In genomic region chr5:141465351-141465750, GRCh38 we compare ENCODE assay signal across 19 cellular contexts. TPM values are rescaled to one million over a fixed set of nuclear protein-coding genes. Genes with fewer than 3 reads are reported as not detected.
DNase-seq lines count a peak whose midpoint lies in the region; ATAC-seq, FAIRE-seq and TF ChIP-seq lines count a peak whose summit lies in the region.
"Had no signal": no experiment of that assay in that cellular context is flagged by ENCODE, and none has a peak within 500 bp of the region (broad histone marks: within the 10 kb centered on the region; RNA-seq: fewer than 3 reads in every experiment).

No MANE protein-coding gene starts in this region.

- H3K4me3 ChIP-seq in fibroblast of pulmonary artery (replicated peaks; ENCODE audit: low read depth, low read length) = no peak overlapping the region
- H3K4me3 ChIP-seq: BLaER1 treated with 17β-estradiol and CSF1 and Interleukin-3, amounts not matched to agents 10 nM and 100 nM; HAP-1; K562; PC-9 had no signal

- H3K27me3 Mint-ChIP-seq in neural crest cell (ENCODE audit: low read depth) = no peaks in the 10 kb centered on the region

- FAIRE-seq in RCC 7860 (lab: Jason Lieb, UNC) = peak; percentile 32
- FAIRE-seq: K562 had no signal

- ATAC-seq in HG02981 (IDR thresholded peaks at IDR 0.05; ENCODE audit: unreplicated experiment) = no peak
- ATAC-seq: CD8-positive, alpha-beta T cell; K562 had no signal

- peaks cover 2% of the 10 kb centered on the region for H3K9me3 Mint-ChIP-seq in neural crest cell

- H3K36me3 Mint-ChIP-seq in neural crest cell (ENCODE audit: low read depth) = peaks cover 12% of the 10 kb centered on the region
- H3K36me3 Mint-ChIP-seq: CD8-positive, alpha-beta T cell had no signal

- H3K27ac Mint-ChIP-seq in neural crest cell (ENCODE audit: unreplicated experiment) = peak overlapping the region; percentile 14
- H3K27ac Mint-ChIP-seq: CD8-positive, alpha-beta T cell had no signal

- H3K4me1 Mint-ChIP-seq in neural crest cell = peaks cover 18% of the 10 kb centered on the region

- peak; percentile 31 for DNase-seq in EL
- DNase-seq in RCC 7860 (ENCODE audit: low spot score) = no peak
- peak; percentile 46 for DNase-seq in fibroblast of pulmonary artery (ENCODE audit: low read depth)
- DNase-seq in neural crest cell (ENCODE audit: low read depth, low spot score) = no peak
- DNase-seq in NK-92 treated with Interleukin-12 subunit alpha and Interleukin-12 subunit beta, amount 100 ng/mL, for 24 hours (lab: John Stamatoyannopoulos, UW) = no peak
- no peak for DNase-seq in stimulated activated CD4-positive, alpha-beta T cell treated with anti-CD3 and anti-CD28 coated beads, Interleukin-12 subunit alpha, Interleukin-12 subunit beta, amount 100 ng/mL, for 4 hours
- no peak for DNase-seq in stimulated activated naive CD4-positive, alpha-beta T cell treated with Interleukin-2 at 50 U/mL for 16 hours (lab: John Stamatoyannopoulos, UW)
- DNase-seq: CD8-positive, alpha-beta T cell; DMS53; NCI-H1105; NCI-H2081 treated with DMSO at 0.1 percent for 48 hours; NCI-H510A; NCI-H82; PC-9 had no signal

- no peak overlapping the region for H3K4me3 Mint-ChIP-seq in neural crest cell
- H3K4me3 Mint-ChIP-seq: CD8-positive, alpha-beta T cell had no signal

- TF ChIP-seq CTCF in fibroblast of pulmonary artery (IDR thresholded peaks at IDR 0.05; ENCODE audit: low read length, missing control alignments) (no peak), neural crest cell (conservative IDR thresholded peaks at IDR 0.05) (no peak)

RNA-seq across cellular contexts. Expression of gene PCDHGC3, which starts 10.4 kb away (rescaled TPM):
- 98.2 and 107 TPM in 2 replicates for total RNA-seq in neural crest cell
- total RNA-seq: CD8-positive, alpha-beta T cell had no signal

RNA-seq across cellular contexts. Expression of gene PCDHGC4, which starts 19.5 kb away (rescaled TPM):
- total RNA-seq in neural crest cell = 14.8 and 15.9 TPM in 2 replicates
- total RNA-seq: CD8-positive, alpha-beta T cell; PC-9; SK-MEL-5 had no signal

RNA-seq across cellular contexts. Expression of gene PCDHGC5, which starts 23.5 kb away (rescaled TPM):
- total RNA-seq in neural crest cell = 2.2 and 3.0 TPM in 2 replicates
- total RNA-seq: CD8-positive, alpha-beta T cell; K562; PC-9 had no signal

RNA-seq across cellular contexts. Expression of gene PCDHGA12, which starts 35.0 kb away (rescaled TPM):
- total RNA-seq in neural crest cell = 1.5 and 1.8 TPM in 2 replicates
- total RNA-seq: CD8-positive, alpha-beta T cell; K562; PC-9 had no signal

RNA-seq across cellular contexts. Expression of gene PCDHGA11, which starts 44.5 kb away (rescaled TPM):
- total RNA-seq in neural crest cell = 1.8 and 2.4 TPM in 2 replicates

Comparison
In these comparisons a context has a peak if more than half of its experiments do, and no peak if none do; other contexts are left out.
1. DNase-seq: peak in EL (single experiment) and fibroblast of pulmonary artery (single experiment); none in RCC 7860 (single experiment), neural crest cell (single experiment), NK-92 treated with Interleukin-12 subunit alpha and Interleukin-12 subunit beta, amount 100 ng/mL, for 24 hours (single experiment), stimulated activated CD4-positive, alpha-beta T cell treated with anti-CD3 and anti-CD28 coated beads, Interleukin-12 subunit alpha, Interleukin-12 subunit beta, amount 100 ng/mL, for 4 hours (single experiment) and stimulated activated naive CD4-positive, alpha-beta T cell treated with Interleukin-2 at 50 U/mL for 16 hours (single experiment).